ENCODE assay signal across 28 cellular contexts in the genomic region with DNA sequence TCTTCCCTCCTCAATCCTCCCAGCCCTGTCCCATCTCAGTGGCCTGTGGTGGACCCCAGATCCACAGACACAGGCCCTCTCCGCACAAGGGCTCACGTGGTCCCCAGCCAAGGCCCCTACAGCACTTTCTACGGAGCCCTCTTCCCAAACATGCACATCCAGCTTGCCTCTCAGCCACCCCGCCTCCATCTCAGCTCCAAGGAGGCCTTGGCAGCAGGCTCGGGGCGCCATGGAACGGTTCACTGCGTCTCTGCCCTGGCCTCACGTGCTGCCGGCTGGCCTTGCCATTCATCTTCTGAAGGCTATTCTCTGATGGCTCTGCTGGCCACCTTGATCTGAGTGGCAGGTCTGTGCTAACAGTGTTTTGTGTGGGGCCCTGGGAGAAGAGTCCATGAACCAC. TPM values are rescaled to one million over a fixed set of nuclear protein-coding genes. Genes with fewer than 3 reads are reported as not detected.
"Had no signal": no experiment of that assay in that cellular context is flagged by ENCODE, and none has a peak within 500 bp of the region (broad histone marks: within the 10 kb centered on the region; RNA-seq: fewer than 3 reads in every experiment).

No MANE protein-coding gene starts in this region.

- DNase-seq: activated B cell treated with CpG ODN at 0.5 μM for 24 hours; activated CD4-positive, alpha-beta memory T cell treated with anti-CD3 and anti-CD28 coated beads, Interleukin-2, amount 10 ng/mL, durations not matched to agents 7 days and 5 days; activated CD4-positive, alpha-beta T cell treated with anti-CD3 and anti-CD28 coated beads for 1 hour; activated CD4-positive, alpha-beta T cell treated with anti-CD3 and anti-CD28 coated beads, Interleukin-2, amount 10 ng/mL, durations not matched to agents 7 days and 5 days; activated gamma-delta T cell treated with Interleukin-2 at 50 U/mL for 16 hours; activated naive CD4-positive, alpha-beta T cell treated with anti-CD3 and anti-CD28 coated beads, Interleukin-2, amount 10 ng/mL, durations not matched to agents 7 days and 5 days; activated naive CD8-positive, alpha-beta T cell treated with anti-CD3 and anti-CD28 coated beads for 36 hours; activated T-cell treated with anti-CD3 and anti-CD28 coated beads for 4 hours; central memory CD4-positive, alpha-beta T cell; Karpas-422; MM.1S; NCI-H1105 treated with DMSO at 0.1 percent for 48 hours; NCI-H1436 treated with DMSO at 0.1 percent for 48 hours; NCI-H187; NCI-H2081; NCI-H510A treated with DMSO at 0.1 percent for 48 hours; NCI-H69; NK-92 treated with Interleukin-12 subunit alpha and Interleukin-12 subunit beta, amount 100 ng/mL, for 24 hours; OCI-M1; RPMI8226 had no signal

- H3K27me3 ChIP-seq: adrenal gland, breast epithelium, SJCRH30 had no signal

- H3K36me3 ChIP-seq: adrenal gland, breast epithelium, SJCRH30 had no signal

- H3K27ac Mint-ChIP-seq: activated B cell treated with CpG ODN at 0.5 μM for 24 hours; activated CD4-positive, alpha-beta memory T cell treated with anti-CD3 and anti-CD28 coated beads, Interleukin-2, amount 10 ng/mL, durations not matched to agents 7 days and 5 days; activated CD4-positive, alpha-beta T cell treated with anti-CD3 and anti-CD28 coated beads, Interleukin-2, amount 10 ng/mL, durations not matched to agents 7 days and 5 days; activated naive CD4-positive, alpha-beta T cell treated with anti-CD3 and anti-CD28 coated beads, Interleukin-2, amount 10 ng/mL, durations not matched to agents 7 days and 5 days; activated naive CD8-positive, alpha-beta T cell treated with anti-CD3 and anti-CD28 coated beads for 36 hours; T-helper 2 cell treated with Interferon-gamma antibody and Interleukin-4, amounts not matched to agents 5 μg/mL and 100 μg/mL, for 36 hours had no signal

- H3K4me1 Mint-ChIP-seq: activated B cell treated with CpG ODN at 0.5 μM for 24 hours had no signal

- H3K36me3 Mint-ChIP-seq: activated naive CD4-positive, alpha-beta T cell treated with anti-CD3 and anti-CD28 coated beads, Interleukin-2, amount 10 ng/mL, durations not matched to agents 7 days and 5 days had no signal

- H3K4me3 Mint-ChIP-seq: activated B cell treated with CpG ODN at 0.5 μM for 24 hours; activated CD4-positive, alpha-beta memory T cell treated with anti-CD3 and anti-CD28 coated beads, Interleukin-2, amount 10 ng/mL, durations not matched to agents 7 days and 5 days; activated CD4-positive, alpha-beta T cell treated with anti-CD3 and anti-CD28 coated beads, Interleukin-2, amount 10 ng/mL, durations not matched to agents 7 days and 5 days; activated naive CD4-positive, alpha-beta T cell treated with anti-CD3 and anti-CD28 coated beads, Interleukin-2, amount 10 ng/mL, durations not matched to agents 7 days and 5 days; activated naive CD8-positive, alpha-beta T cell treated with anti-CD3 and anti-CD28 coated beads for 36 hours; T-helper 2 cell treated with Interferon-gamma antibody and Interleukin-4, amounts not matched to agents 5 μg/mL and 100 μg/mL, for 36 hours had no signal

- H3K9me3 ChIP-seq: adrenal gland, breast epithelium, SJCRH30 had no signal

- H3K4me3 ChIP-seq: adrenal gland, breast epithelium, SJCRH30 had no signal

- H3K27ac ChIP-seq: adrenal gland, breast epithelium had no signal

- H3K4me1 ChIP-seq: adrenal gland, breast epithelium had no signal

- H3K9me3 Mint-ChIP-seq: activated B cell treated with CpG ODN at 0.5 μM for 24 hours; activated CD4-positive, alpha-beta T cell treated with anti-CD3 and anti-CD28 coated beads, Interleukin-2, amount 10 ng/mL, durations not matched to agents 7 days and 5 days; activated naive CD4-positive, alpha-beta T cell treated with anti-CD3 and anti-CD28 coated beads, Interleukin-2, amount 10 ng/mL, durations not matched to agents 7 days and 5 days; activated T-helper 17 cell treated with anti-CD3 and anti-CD28 coated beads, Interleukin-2, amount 50 U/mL, for 72 hours had no signal

- ATAC-seq: Panc1, Right ventricle myocardium inferior, SK-N-SH treated with all-trans-retinoic acid at 6 μM for 48 hours had no signal

RNA-seq across cellular contexts. Expression of gene GNAS-AS1, which starts 33.0 kb away (rescaled TPM):
- total RNA-seq: SJCRH30 had no signal
